1 cellular context compared by ENCODE assay signal in genomic region chr1:154466879-154467767, GRCh38.
TF ChIP-seq lines count a peak whose summit lies in the region.

No MANE protein-coding gene starts in this region.

TF ChIP-seq in GM12878, 131 proteins besides CTCF, POLR2A, EP300 and RAD21 (continued from another document):
- TF ChIP-seq E4F1 (IDR thresholded peaks at IDR 0.05; ENCODE audit: borderline replicate concordance, partially characterized antibody) (no peak), CBFB (IDR thresholded peaks at IDR 0.05; ENCODE audit: low read depth) (peak; percentile 58; the same call in 1 of the 2 replicates), CHD2 (IDR thresholded peaks at IDR 0.05; ENCODE audit: borderline replicate concordance, low read depth, low read length) (no peak), SPI1 (IDR thresholded peaks at IDR 0.05; ENCODE audit: borderline replicate concordance, insufficient read depth, low read depth, low read length) (peak; percentile 59), BHLHE40 (IDR thresholded peaks at IDR 0.05; ENCODE audit: borderline replicate concordance in 1 of 2, low read depth in 2 of 2, low read length in 1 of 2) (peak in 1 of 2 experiments; percentile 23; a peak in 3 of 4 replicates), ZNF217 (IDR thresholded peaks at IDR 0.05) (no peak), RUNX3 (IDR thresholded peaks at IDR 0.05; ENCODE audit: low read length) (peak; percentile 84)
- TF ChIP-seq, protein P1, sequence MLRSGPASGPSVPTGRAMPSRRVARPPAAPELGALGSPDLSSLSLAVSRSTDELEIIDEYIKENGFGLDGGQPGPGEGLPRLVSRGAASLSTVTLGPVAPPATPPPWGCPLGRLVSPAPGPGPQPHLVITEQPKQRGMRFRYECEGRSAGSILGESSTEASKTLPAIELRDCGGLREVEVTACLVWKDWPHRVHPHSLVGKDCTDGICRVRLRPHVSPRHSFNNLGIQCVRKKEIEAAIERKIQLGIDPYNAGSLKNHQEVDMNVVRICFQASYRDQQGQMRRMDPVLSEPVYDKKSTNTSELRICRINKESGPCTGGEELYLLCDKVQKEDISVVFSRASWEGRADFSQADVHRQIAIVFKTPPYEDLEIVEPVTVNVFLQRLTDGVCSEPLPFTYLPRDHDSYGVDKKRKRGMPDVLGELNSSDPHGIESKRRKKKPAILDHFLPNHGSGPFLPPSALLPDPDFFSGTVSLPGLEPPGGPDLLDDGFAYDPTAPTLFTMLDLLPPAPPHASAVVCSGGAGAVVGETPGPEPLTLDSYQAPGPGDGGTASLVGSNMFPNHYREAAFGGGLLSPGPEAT (IDR thresholded peaks at IDR 0.05; ENCODE audit: low read depth) = peak; percentile 30; the same call in 1 of the 2 replicates
